ENCODE assay signal across 1 cellular context in genomic region chr5:49530-49929, GRCh38. TPM values are rescaled to one million over a fixed set of nuclear protein-coding genes. Genes with fewer than 3 reads are reported as not detected.
"Had no signal": no experiment of that assay in that cellular context is flagged by ENCODE, and none has a peak within 500 bp of the region (broad histone marks: within the 10 kb centered on the region; RNA-seq: fewer than 3 reads in every experiment).

No MANE protein-coding gene starts in this region.

RNA-seq across cellular contexts. Expression of gene PLEKHG4B, which starts 42.4 kb away (rescaled TPM):
- total RNA-seq: psoas muscle had no signal
